8 cellular contexts compared by ENCODE assay signal in genomic region chr1:156750932-156751723, GRCh38.
A peak's percentile ranks its signal among the peaks of the same experiment; 100 is the strongest.
DNase-seq lines count a peak whose midpoint lies in the region; ATAC-seq and TF ChIP-seq lines count a peak whose summit lies in the region.

TSS of gene HDGF (minus strand) at chr1:156751675. CDS start at chr1:156751429, 246 bp downstream.

- ATAC-seq in GM21576 (IDR thresholded peaks at IDR 0.05; ENCODE audit: unreplicated experiment) (peak; percentile 9), GM19395 (IDR thresholded peaks at IDR 0.05; ENCODE audit: unreplicated experiment) (no peak)

- TF ChIP-seq CTCF in LNCaP clone FGC (IDR thresholded peaks at IDR 0.05; ENCODE audit: control insufficient read depth, extremely low read depth, insufficient read depth) (no peak), fibroblast of pulmonary artery (IDR thresholded peaks at IDR 0.05; ENCODE audit: low read length, missing control alignments) (no peak), nephron progenitor cell (IDR thresholded peaks at IDR 0.05) (no peak)

- H3K27me3 Mint-ChIP-seq in nephron progenitor cell (ENCODE audit: low read depth, poor library complexity) = no peaks in the 10 kb centered on the region

- no peaks in the 10 kb centered on the region for H3K9me3 Mint-ChIP-seq in nephron progenitor cell

- H3K4me3 Mint-ChIP-seq in nephron progenitor cell = peak within 1 kb of the TSS; percentile 96

- H3K4me3 ChIP-seq in LNCaP clone FGC (ENCODE audit: low read depth, low read length) (peak within 1 kb of the TSS; percentile 63), fibroblast of pulmonary artery (replicated peaks; ENCODE audit: low read depth, low read length) (peak within 1 kb of the TSS; percentile 93)

- peaks cover 52% of the 10 kb centered on the region for H3K4me1 Mint-ChIP-seq in nephron progenitor cell

- peak within 1 kb of the TSS; percentile 98 for H3K27ac Mint-ChIP-seq in nephron progenitor cell

- DNase-seq in EL (peak; percentile 40), LNCaP clone FGC (ENCODE audit: low read depth) (no peak), fibroblast of pulmonary artery (ENCODE audit: low read depth) (no peak), nephron progenitor cell (peak; percentile 61), NCI-H345 treated with DMSO at 0.1 percent for 48 hours (lab: John Stamatoyannopoulos, UW; ENCODE audit: unreplicated experiment) (no peak)
- DNase-seq in activated CD8-positive, alpha-beta memory T cell treated with anti-CD3 and anti-CD28 coated beads, Interleukin-2, amount 50 U/mL, for 48 hours = peak; percentile 74

- H3K36me3 Mint-ChIP-seq in nephron progenitor cell (ENCODE audit: low read depth) = peaks cover under 1% of the 10 kb centered on the region

Comparison
In these comparisons a context has a peak if more than half of its experiments do, and no peak if none do; other contexts are left out.
1. DNase-seq: peak in EL (single experiment), activated CD8-positive, alpha-beta memory T cell treated with anti-CD3 and anti-CD28 coated beads, Interleukin-2, amount 50 U/mL, for 48 hours (single experiment) and nephron progenitor cell (single experiment); none in LNCaP clone FGC (single experiment), fibroblast of pulmonary artery (single experiment) and NCI-H345 treated with DMSO at 0.1 percent for 48 hours (single experiment).